Comparison of ENCODE assay signal across 28 cellular contexts in genomic region chr4:7432531-7433375, GRCh38. TPM values are rescaled to one million over a fixed set of nuclear protein-coding genes. Genes with fewer than 3 reads are reported as not detected.
"Had no signal": no experiment of that assay in that cellular context is flagged by ENCODE, and none has a peak within 500 bp of the region (broad histone marks: within the 10 kb centered on the region; RNA-seq: fewer than 3 reads in every experiment).

No MANE protein-coding gene starts in this region.

- DNase-seq: activated CD4-positive, alpha-beta memory T cell treated with anti-CD3 and anti-CD28 coated beads for 36 hours; activated CD4-positive, alpha-beta T cell treated with anti-CD3 and anti-CD28 coated beads, Interleukin-2, amount 10 ng/mL, durations not matched to agents 24 days and 14 days; activated CD8-positive, alpha-beta memory T cell treated with anti-CD3 and anti-CD28 coated beads, Interleukin-2, amount 50 U/mL, for 4 hours; activated gamma-delta T cell treated with Interleukin-2 at 50 U/mL for 16 hours; activated T-cell treated with anti-CD3 and anti-CD28 coated beads, Interleukin-2, amount 50 U/mL, for 24 hours; body of pancreas; effector memory CD4-positive, alpha-beta T cell; erythroblast; gastrocnemius medialis; glutamatergic neuron; left ventricle myocardium superior; naive thymus-derived CD4-positive, alpha-beta T cell; stimulated activated CD4-positive, alpha-beta T cell treated with anti-CD3 and anti-CD28 coated beads, Interleukin-2, amount 100 ng/mL, for 48 hours; stimulated activated naive CD8-positive, alpha-beta T cell treated with anti-CD3 and anti-CD28 coated beads, Interleukin-15, Interleukin-2, amounts not matched to agents 100 U/mL and 50 U/mL, for 24 hours; SW 1271; T-helper 9 cell; testis; transverse colon had no signal

- H3K9me3 ChIP-seq: body of pancreas, gastrocnemius medialis, ovary, psoas muscle, right atrium auricular region, testis, transverse colon had no signal

- H3K4me1 ChIP-seq: body of pancreas, gastrocnemius medialis, psoas muscle had no signal

- H3K27ac ChIP-seq: body of pancreas, coronary artery, dorsolateral prefrontal cortex, gastrocnemius medialis, neural progenitor cell, ovary, psoas muscle, right atrium auricular region, testis, transverse colon, VCaP had no signal

- H3K4me2 ChIP-seq: neural progenitor cell had no signal

- H3K36me3 ChIP-seq: gastrocnemius medialis, neural progenitor cell, ovary, right atrium auricular region, transverse colon had no signal

- H3K27me3 ChIP-seq: body of pancreas, dorsolateral prefrontal cortex, gastrocnemius medialis, neural progenitor cell, ovary, right atrium auricular region, testis, transverse colon had no signal

- H3K4me3 ChIP-seq: body of pancreas, coronary artery, dorsolateral prefrontal cortex, gastrocnemius medialis, neural progenitor cell, ovary, psoas muscle, right atrium auricular region, testis, transverse colon had no signal

- H3K9ac ChIP-seq: neural progenitor cell had no signal

RNA-seq across cellular contexts. Expression of gene PSAPL1, which starts 2.0 kb away (rescaled TPM):
- total RNA-seq: activated CD4-positive, alpha-beta memory T cell treated with anti-CD3 and anti-CD28 coated beads for 36 hours; activated CD4-positive, alpha-beta T cell treated with anti-CD3 and anti-CD28 coated beads, Interleukin-2, amount 10 ng/mL, durations not matched to agents 24 days and 14 days; activated CD8-positive, alpha-beta memory T cell treated with anti-CD3 and anti-CD28 coated beads for 36 hours; activated T-helper 17 cell treated with anti-CD3 and anti-CD28 coated beads, Interleukin-2, amount 50 U/mL, for 72 hours; dorsolateral prefrontal cortex; gastrocnemius medialis; left ventricle myocardium superior; mesothelial cell of epicardium; naive thymus-derived CD4-positive, alpha-beta T cell; psoas muscle; transverse colon had no signal
